Comparison of ENCODE assay signal across 6 cellular contexts in genomic region chr4:121088867-121089266, GRCh38. TPM values are rescaled to one million over a fixed set of nuclear protein-coding genes. Genes with fewer than 3 reads are reported as not detected.
"Had no signal": no experiment of that assay in that cellular context is flagged by ENCODE, and none has a peak within 500 bp of the region (broad histone marks: within the 10 kb centered on the region; RNA-seq: fewer than 3 reads in every experiment).

No MANE protein-coding gene starts in this region.

- DNase-seq: KBM-7, KG1 had no signal

- H3K9ac ChIP-seq: KMS-11 had no signal

- H3K4me2 ChIP-seq: KMS-11 had no signal

- H3K27ac ChIP-seq: HL-60, KMS-11 had no signal

- FAIRE-seq: HTR-8/SVneo had no signal

RNA-seq across cellular contexts. Expression of gene NDNF, which starts 16.5 kb away (rescaled TPM):
- polyA plus RNA-seq: IgD-negative memory B cell had no signal
